ENCODE assay signal across 23 cellular contexts in genomic region chr4:16391196-16391595, GRCh38.
"Had no signal": no experiment of that assay in that cellular context is flagged by ENCODE, and none has a peak within 500 bp of the region (broad histone marks: within the 10 kb centered on the region; RNA-seq: fewer than 3 reads in every experiment).

No MANE protein-coding gene starts in this region.

- H3K9me3 ChIP-seq: stomach, suprapubic skin, testis, thoracic aorta, thyroid gland, tibial artery, tibial nerve, transverse colon, upper lobe of left lung, upper lobe of right lung, uterus, vagina had no signal

- DNase-seq: stimulated activated CD4-positive, alpha-beta T cell treated with anti-CD3 and anti-CD28 coated beads, Interleukin-2, amount 100 ng/mL, for 48 hours; stimulated activated CD4-positive, alpha-beta T cell treated with anti-CD3 and anti-CD28 coated beads, Interleukin-4, amount 100 ng/mL, for 1 hour; stimulated activated CD4-positive, alpha-beta T cell treated with anti-CD3 and anti-CD28 coated beads, Interleukin-4, amount 100 ng/mL, for 4 hours; stimulated activated CD8-positive, alpha-beta memory T cell treated with anti-CD3 and anti-CD28 coated beads, Interleukin-4, amount 100 ng/mL, for 48 hours; stimulated activated naive B cell treated with anti-CD40 and anti-IgM and Interleukin-4, amounts not matched to agents 10 μg/mL and 1 μg/mL and 100 μg/mL, for 72 hours; stimulated activated naive CD4-positive, alpha-beta T cell; stimulated activated naive CD4-positive, alpha-beta T cell treated with Interleukin-2 at 50 U/mL for 16 hours; stimulated activated naive CD8-positive, alpha-beta T cell treated with anti-CD3 and anti-CD28 coated beads, Interleukin-15, amount 100 ng/mL, for 72 hours; stimulated activated naive CD8-positive, alpha-beta T cell treated with anti-CD3 and anti-CD28 coated beads, Interleukin-15, Interleukin-2, amounts not matched to agents 100 U/mL and 50 U/mL, for 24 hours; stomach; substantia nigra; testis; thyroid gland; tibial artery; transverse colon; trophoblast cell; upper lobe of left lung; upper lobe of right lung; uterus had no signal

- H3K27ac ChIP-seq: stomach, suprapubic skin, testis, thoracic aorta, thyroid gland, tibial artery, tibial nerve, transverse colon, upper lobe of left lung, upper lobe of right lung, uterus, vagina had no signal

- H3K36me3 ChIP-seq: stomach, suprapubic skin, thoracic aorta, thyroid gland, tibial artery, tibial nerve, transverse colon, upper lobe of left lung, upper lobe of right lung, uterus, vagina had no signal

- H3K4me3 ChIP-seq: stomach, suprapubic skin, testis, thoracic aorta, thyroid gland, tibial artery, tibial nerve, transverse colon, upper lobe of left lung, upper lobe of right lung, uterus, vagina had no signal

- H3K27me3 ChIP-seq: stomach, suprapubic skin, testis, thyroid gland, tibial artery, tibial nerve, transverse colon, upper lobe of left lung, upper lobe of right lung, uterus, vagina had no signal
